ENCODE assay signal across 8 cellular contexts in genomic region chr1:152189657-152190442, GRCh38. TPM values are rescaled to one million over a fixed set of nuclear protein-coding genes. Genes with fewer than 3 reads are reported as not detected.
DNase-seq lines count a peak whose midpoint lies in the region; ATAC-seq and TF ChIP-seq lines count a peak whose summit lies in the region.

No MANE protein-coding gene starts in this region.

- DNase-seq in Caco-2 (peak; percentile 65 to 70), RPMI7951 (ENCODE audit: low read depth) (peak; percentile 71), activated T-helper 1 cell treated with Interleukin-2 at 50 U/mL for 16 hours (ENCODE audit: low read depth) (peak; percentile 34), fibroblast of the conjunctiva (ENCODE audit: low read depth) (peak; percentile 55), omental fat pad (ENCODE audit: low spot score) (peak; percentile 43), stromal cell of bone marrow (ENCODE audit: low read depth) (peak; percentile 38)

- no peaks in the 10 kb centered on the region for H3K4me1 ChIP-seq in Caco-2

- no peaks in the 10 kb centered on the region for H3K36me3 Mint-ChIP-seq in Caco-2 (ENCODE audit: insufficient read depth, unreplicated experiment)

- H3K27me3 ChIP-seq in Caco-2 (replicated peaks; ENCODE audit: control insufficient read depth, insufficient read depth, low read length), result peaks cover 1% of the 10 kb centered on the region; the same call in 1 of the 2 replicates

- no TSS peak for BruUV-seq in Caco-2 (replicated peaks; lab: Mats Ljungman, UMichigan)

- no peak overlapping the region for H3K4me3 ChIP-seq in Caco-2 (ENCODE audit: low read depth, low read length)

- H3K9me3 Mint-ChIP-seq in Caco-2 (ENCODE audit: unreplicated experiment), result no peaks in the 10 kb centered on the region

- CTCF ChIA-PET in Caco-2 (lab: Charles Lee), result interaction anchor here (1.0 kb wide), 1 partner anchor 269 kb away, joined by 7 read pairs; no protein-coding TSS in a partner anchor

- H3K4me3 Mint-ChIP-seq in Caco-2 (ENCODE audit: unreplicated experiment), result peak overlapping the region; percentile 63

- H3K36me3 ChIP-seq in Caco-2 (ENCODE audit: control insufficient read depth, insufficient read depth, low read length), result no peaks in the 10 kb centered on the region

- peaks cover 7% of the 10 kb centered on the region for H3K27me3 Mint-ChIP-seq in Caco-2 (ENCODE audit: insufficient read depth, unreplicated experiment)

- peak; percentile 49 for ATAC-seq in HG03280 (IDR thresholded peaks at IDR 0.05; ENCODE audit: unreplicated experiment)
- ATAC-seq in omental fat pad (ENCODE audit: low FRiP score), result peak; percentile 63
- ATAC-seq in HG03439 (IDR thresholded peaks at IDR 0.05; ENCODE audit: unreplicated experiment), result no peak

- H3K4me1 Mint-ChIP-seq in Caco-2 (ENCODE audit: low read depth, unreplicated experiment), result no peaks in the 10 kb centered on the region

- intact Hi-C loops in Caco-2 (cut with micrococcal nuclease; ENCODE audit: unreplicated experiment), result loop anchor here (1.0 to 2.0 kb wide), 4 partner anchors 37 to 268 kb away; no protein-coding TSS in a partner anchor

- POLR2A ChIA-PET in Caco-2 (lab: Charles Lee), result no interaction called here

- no peaks in the 10 kb centered on the region for H3K9me3 ChIP-seq in Caco-2

- TF ChIP-seq CTCF in Caco-2 (IDR thresholded peaks at IDR 0.05; ENCODE audit: insufficient read depth in 1 of 2, low read depth in 1 of 2, low read length in 1 of 2, severe bottlenecking in 1 of 2, unreplicated experiment in 1 of 2) (peak; percentile 81 to 84), omental fat pad (IDR thresholded peaks at IDR 0.05) (peak in 1 of 3 donors; percentile 20)

- no peak overlapping the region for H3K27ac Mint-ChIP-seq in Caco-2 (ENCODE audit: unreplicated experiment)

RNA-seq across cellular contexts. Expression of gene RPTN, which starts 30.8 kb away (rescaled TPM):
- not detected in 2 replicates for total RNA-seq in Caco-2 (2022)
- not detected in 2 replicates for total RNA-seq in RPMI7951 (2014; rRNA removed; shearing (Covaris generic))
- not detected for total RNA-seq in omental fat pad

RNA-seq across cellular contexts. Expression of gene HRNR, which starts 34.1 kb away (rescaled TPM):
- not detected in 2 replicates for total RNA-seq in Caco-2 (2022)
- total RNA-seq in RPMI7951 (2014; rRNA removed; shearing (Covaris generic)), result under 0.01 TPM in 1 of 2 replicates, not detected in the other
- total RNA-seq in omental fat pad, result not detected
